8 cellular contexts compared by ENCODE assay signal in the genomic region with DNA sequence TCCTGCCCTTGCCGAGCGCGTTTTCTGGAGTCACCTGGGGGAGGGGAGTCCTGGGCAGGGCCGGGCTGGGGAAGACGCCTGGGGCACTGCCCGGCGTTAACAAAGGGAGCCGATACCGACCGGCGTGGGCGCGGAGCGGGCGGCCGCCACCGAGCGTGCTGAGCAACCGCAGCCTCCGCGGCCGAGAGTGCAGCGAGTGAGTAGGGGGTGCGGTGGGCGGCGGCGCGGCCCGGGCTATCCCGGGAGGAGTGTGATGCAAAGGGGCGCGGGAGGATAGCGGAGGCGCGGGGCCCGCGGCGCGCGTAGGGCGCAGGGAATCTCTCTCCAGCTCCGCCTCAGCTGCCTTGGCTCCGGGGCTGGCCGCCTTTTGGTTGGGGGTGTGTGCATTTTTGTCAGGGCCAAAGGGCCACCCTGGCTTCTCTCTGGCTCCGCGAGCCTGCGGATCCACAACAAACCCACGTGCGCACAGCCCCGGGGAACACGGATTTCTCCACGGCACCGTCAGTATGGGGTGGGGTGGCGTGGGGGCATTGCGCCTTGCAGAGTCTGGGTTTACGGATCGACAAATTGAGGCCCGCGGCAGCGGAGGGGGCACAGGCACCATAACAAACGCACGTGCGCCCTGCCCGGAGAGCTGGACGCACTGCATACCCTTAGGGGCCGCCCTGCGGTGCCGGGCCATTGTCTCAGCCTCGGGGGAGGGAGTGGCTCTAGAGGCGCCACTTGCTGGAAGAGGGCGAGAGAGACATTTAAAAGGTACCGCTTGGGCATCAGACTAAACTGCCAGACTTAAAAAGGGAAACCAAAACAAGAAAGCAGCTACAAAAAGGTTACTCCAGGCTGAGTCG. TPM values are rescaled to one million over a fixed set of nuclear protein-coding genes. Genes with fewer than 3 reads are reported as not detected.
DNase-seq lines count a peak whose midpoint lies in the region; ATAC-seq, FAIRE-seq and TF ChIP-seq lines count a peak whose summit lies in the region.

No MANE protein-coding gene starts in this region.

- H3K9me3 ChIP-seq in T-helper 17 cell (ENCODE audit: control insufficient read depth, low read length, poor library complexity, severe bottlenecking) (no peaks in the 10 kb centered on the region), iPS-15b (ENCODE audit: control insufficient read depth, insufficient read depth, low read length) (no peaks in the 10 kb centered on the region), small intestine (ENCODE audit: control insufficient read depth, low read depth) (no peaks in the 10 kb centered on the region)

- no peaks in the 10 kb centered on the region for H3K27me3 ChIP-seq in iPS-15b (ENCODE audit: control insufficient read depth, insufficient read depth, low read length)
- no peaks in the 10 kb centered on the region for H3K27me3 ChIP-seq in small intestine (ENCODE audit: control insufficient read depth in 2 of 2, insufficient read depth in 2 of 2, low read length in 2 of 2)

- TF ChIP-seq CTCF in GM12865 (IDR thresholded peaks at IDR 0.05; ENCODE audit: insufficient read depth, low read depth, low read length, missing control alignments) (peak; percentile 34), astrocyte of the spinal cord (IDR thresholded peaks at IDR 0.05; ENCODE audit: low read depth, low read length) (peak; percentile 7)

- ATAC-seq in T-helper 17 cell = peak; percentile 82

- H3K4me1 ChIP-seq in iPS-15b (ENCODE audit: control insufficient read depth, insufficient read depth, low read length) (peaks cover 18% of the 10 kb centered on the region), small intestine (ENCODE audit: control insufficient read depth in 2 of 2, insufficient read depth in 1 of 2, low read depth in 1 of 2, low read length in 1 of 2) (no peaks in the 10 kb centered on the region)

- DNase-seq in GM12865 (ENCODE audit: low read depth) = peak; percentile 90
- peak; percentile 12 for DNase-seq in HCEC 1CT
- DNase-seq in M059J (ENCODE audit: low read depth) = peak; percentile 72
- peak; percentile 44 to 57 (median 54) for DNase-seq in T-helper 17 cell
- DNase-seq in astrocyte of the spinal cord (ENCODE audit: low read depth, low spot score) = peak; percentile 59
- peak; percentile 21 for DNase-seq in small intestine
- DNase-seq in NCI-H446 treated with DMSO at 0.1 percent for 48 hours (lab: John Stamatoyannopoulos, UW) = no peak

- H3K4me3 ChIP-seq in GM12865 (ENCODE audit: low read depth, low read length) (peak overlapping the region; percentile 68), astrocyte of the spinal cord (ENCODE audit: low read depth, low read length) (peak overlapping the region; percentile 79), iPS-15b (ENCODE audit: low read depth, low read length) (peak overlapping the region; percentile 95), small intestine (ENCODE audit: low read depth in 1 of 2, low read length in 2 of 2) (peak overlapping the region; percentile 76 to 88)

- peak overlapping the region; percentile 39 to 85 for H3K27ac ChIP-seq in small intestine (ENCODE audit: low read depth in 1 of 2, low read length in 1 of 2)

- no peak for FAIRE-seq in small intestine (lab: Jason Lieb, UNC)

- H3K4me1 Mint-ChIP-seq in T-helper 17 cell = peaks cover 26% of the 10 kb centered on the region

- peak overlapping the region; percentile 89 for H3K9ac ChIP-seq in iPS-15b (ENCODE audit: low read depth, low read length)

- H3K27me3 Mint-ChIP-seq in T-helper 17 cell = no peaks in the 10 kb centered on the region

- peak overlapping the region; percentile 97 for H3K4me3 Mint-ChIP-seq in T-helper 17 cell

- WGBS in small intestine, 3 donors = 0% methylated on average over 53 to 73 of the region's 73 CpGs

- H3K36me3 Mint-ChIP-seq in T-helper 17 cell (ENCODE audit: low read depth) = peaks cover 2% of the 10 kb centered on the region

- in situ Hi-C loops in astrocyte of the spinal cord (cut with HindIII; ENCODE audit: low sequenced_read_pairs) = no loop called here

- peak overlapping the region; percentile 93 for H3K27ac Mint-ChIP-seq in T-helper 17 cell

- peaks cover 2% of the 10 kb centered on the region for H3K36me3 ChIP-seq in iPS-15b (ENCODE audit: control insufficient read depth, insufficient read depth, low read length)
- no peaks in the 10 kb centered on the region for H3K36me3 ChIP-seq in small intestine (ENCODE audit: control insufficient read depth in 2 of 2, insufficient read depth in 2 of 2, low read length in 2 of 2)

RNA-seq across cellular contexts. Expression of gene ST6GAL1, which starts 0.5 kb away (rescaled TPM):
- 0.47 and 1.2 TPM in 2 replicates for total RNA-seq in M059J (2014; rRNA removed; shearing (Covaris generic))
- 100 to 1,000 TPM; 109 to 134 TPM for total RNA-seq in T-helper 17 cell
- polyA plus RNA-seq in small intestine = 10 to 100 TPM in 1 of 3 donors, 1 to 10 TPM in 1, under 1 TPM in 1; 0.45 to 18.2 (median 3.8) TPM

Comparison
In these comparisons a context has a peak if more than half of its experiments do, and no peak if none do; other contexts are left out.
1. RNA of gene ST6GAL1, which starts 0.5 kb away (total RNA-seq): 109 to 134 TPM in T-helper 17 cell; 0.47 to 1.2 TPM in M059J; every median in the first group is over 10 times any median in the second.
2. Peak in every context shown above with its lines, with median percentiles within 50 percentile points of each other: H3K4me3 ChIP-seq.